ENCODE assay signal across 1 cellular context in the genomic region with DNA sequence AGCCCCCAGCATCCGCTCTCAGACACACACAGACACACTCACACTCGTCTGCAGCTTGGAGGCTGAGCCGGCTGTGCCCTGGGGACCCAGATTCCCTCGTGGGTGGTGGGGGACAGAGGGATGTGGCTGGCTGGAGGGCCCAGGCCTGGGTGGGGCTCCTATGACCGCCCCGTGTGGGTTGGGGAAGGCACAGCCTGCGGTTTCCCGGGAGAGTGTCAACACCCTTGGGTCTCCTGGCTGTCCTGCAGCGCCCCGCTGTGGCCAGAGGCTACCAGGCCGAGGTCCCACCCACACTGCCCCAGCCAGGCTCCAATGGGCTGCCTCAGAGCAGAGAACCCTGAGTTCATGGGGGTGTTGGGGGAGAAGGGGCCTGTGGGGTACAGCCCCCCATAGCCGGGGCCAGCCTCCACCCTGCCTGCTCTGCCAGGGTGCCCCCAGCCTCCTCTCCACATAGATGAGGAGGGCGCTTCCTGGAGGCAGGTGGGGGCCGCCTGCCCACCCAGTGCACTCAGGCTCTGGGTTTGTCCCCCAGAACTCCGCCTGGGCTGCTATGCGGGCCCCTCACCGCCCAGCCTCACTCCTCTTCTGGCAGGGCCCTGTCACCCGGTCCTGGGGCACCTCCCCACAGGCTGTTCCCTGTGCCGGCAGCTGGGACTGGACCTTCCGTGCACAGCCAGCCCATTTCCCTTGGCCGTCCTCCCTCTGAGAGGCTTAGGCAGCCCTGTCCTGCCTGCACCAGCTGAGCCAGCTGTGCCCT.
TF ChIP-seq lines count a peak whose summit lies in the region.

A gene with protein sequence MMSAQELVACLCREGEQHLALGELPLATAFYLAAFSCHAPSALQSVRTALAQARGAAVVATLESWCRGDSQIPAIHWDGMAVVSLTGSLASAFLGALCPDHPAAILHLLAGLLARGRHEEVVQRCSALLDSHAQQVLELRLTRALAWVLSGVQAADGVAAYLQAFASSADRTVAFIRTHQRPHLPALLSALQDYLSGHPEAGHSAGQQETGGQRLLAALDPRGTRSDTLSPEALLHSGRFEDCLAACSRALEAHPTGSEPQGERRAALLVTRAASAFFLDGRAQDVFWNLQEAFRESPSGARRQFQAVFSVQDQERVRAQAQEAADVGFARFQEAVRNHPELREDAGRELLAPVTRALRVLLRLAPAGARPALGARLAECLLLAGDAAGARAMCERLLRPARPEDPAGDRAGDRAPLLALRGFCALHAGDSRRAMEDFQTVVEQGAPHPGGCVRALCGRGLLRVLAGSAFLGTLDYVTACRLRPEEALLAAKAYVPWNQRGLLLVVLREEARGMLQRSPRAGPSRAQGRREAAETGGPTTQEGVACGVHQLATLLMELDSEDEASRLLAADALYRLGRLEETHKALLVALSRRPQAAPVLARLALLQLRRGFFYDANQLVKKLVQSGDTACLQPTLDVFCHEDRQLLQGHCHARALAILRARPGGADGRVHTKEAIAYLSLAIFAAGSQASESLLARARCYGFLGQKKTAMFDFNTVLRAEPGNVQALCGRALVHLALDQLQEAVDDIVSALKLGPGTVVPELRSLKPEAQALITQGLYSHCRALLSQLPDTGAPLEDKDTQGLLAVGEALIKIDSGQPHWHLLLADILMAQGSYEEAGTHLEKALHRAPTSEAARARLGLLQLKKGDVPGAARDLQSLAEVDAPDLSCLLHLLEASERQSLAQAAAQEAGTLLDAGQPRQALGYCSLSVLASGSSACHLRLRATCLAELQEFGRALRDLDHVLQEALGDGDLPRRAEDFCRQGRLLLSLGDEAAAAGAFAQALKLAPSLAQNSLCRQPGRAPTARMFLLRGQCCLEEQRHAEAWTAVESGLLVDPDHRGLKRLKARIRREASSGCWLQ (minus strand): TSS at position 159 of the 757 bp plus-strand sequence. CDS start 866 bp downstream, outside the sequence.

TF ChIP-seq in GM23338, 12 proteins besides CTCF, POLR2A, EP300 and RAD21 (continued from another document):
- TF ChIP-seq JUNB (IDR thresholded peaks at IDR 0.05; ENCODE audit: unreplicated experiment) (no peak), EZH2 (IDR thresholded peaks at IDR 0.05; ENCODE audit: low read depth, unreplicated experiment) (no peak), ZNF331 (CRISPR knock-in tag; IDR thresholded peaks at IDR 0.05; ENCODE audit: low read depth) (no peak), NANOG (IDR thresholded peaks at IDR 0.05; ENCODE audit: borderline replicate concordance) (no peak), POLR2AphosphoS5 (IDR thresholded peaks at IDR 0.05; ENCODE audit: low read depth) (no peak), STAT1 (IDR thresholded peaks at IDR 0.05; ENCODE audit: unreplicated experiment) (no peak)
